Comparison of ENCODE assay signal across 1 cellular context in genomic region chr10:3123571-3124411, GRCh38.
TF ChIP-seq lines count a peak whose summit lies in the region.

No MANE protein-coding gene starts in this region.

TF ChIP-seq in K562, 482 proteins besides CTCF, POLR2A, EP300 and RAD21 (continued from another document):
- TF ChIP-seq CREB5 (CRISPR knock-in tag; IDR thresholded peaks at IDR 0.05) (no peak), HDAC6 (IDR thresholded peaks at IDR 0.05; ENCODE audit: low read depth, low read length) (no peak), TCF7 (IDR thresholded peaks at IDR 0.05; ENCODE audit: borderline replicate concordance) (no peak), MBD2 (IDR thresholded peaks at IDR 0.05; ENCODE audit: borderline replicate concordance, low read depth) (no peak), PHTF2 (CRISPR knock-in tag; IDR thresholded peaks at IDR 0.05) (no peak)
